In genomic region chr6:108848116-108848868, GRCh38 we compare ENCODE assay signal across 1 cellular context.
TF ChIP-seq lines count a peak whose summit lies in the region.

TSS of gene ARMC2 (plus strand) at chr6:108848422. CDS start at chr6:108854268, 5,846 bp downstream.

TF ChIP-seq in HepG2, 621 proteins besides CTCF, POLR2A, EP300 and RAD21 (continued from another document and continues in another):
- TF ChIP-seq ZNF770 (CRISPR knock-in tag; IDR thresholded peaks at IDR 0.05) (0 out of 2 replicates have a peak, but pooled peaks have one; percentile 5), HIVEP1 (CRISPR knock-in tag; IDR thresholded peaks at IDR 0.05) (no peak; the same call in 1 of the 2 replicates), ZNF792 (CRISPR knock-in tag; IDR thresholded peaks at IDR 0.05) (peak; percentile 64; the same call in 1 of the 2 replicates), NFIC (IDR thresholded peaks at IDR 0.05; ENCODE audit: low read length) (no peak), ZBTB2 (CRISPR knock-in tag; IDR thresholded peaks at IDR 0.05; ENCODE audit: low read depth) (no peak), CHD4 (IDR thresholded peaks at IDR 0.05; ENCODE audit: borderline replicate concordance, low read length) (no peak), PRMT3 (CRISPR knock-in tag; IDR thresholded peaks at IDR 0.05; ENCODE audit: borderline replicate concordance, low read depth) (no peak), CCAR2 (optimal IDR thresholded peaks at IDR 0.05; ENCODE audit: low read depth, low read length) (no peak), RNF219 (CRISPR knock-in tag; IDR thresholded peaks at IDR 0.05) (0 out of 2 replicates have a peak, but pooled peaks have one; percentile 33), ZNF737 (CRISPR knock-in tag; IDR thresholded peaks at IDR 0.05; ENCODE audit: borderline replicate concordance) (no peak), ATAD3A (CRISPR knock-in tag; IDR thresholded peaks at IDR 0.05) (no peak), NR2F1 (CRISPR knock-in tag; IDR thresholded peaks at IDR 0.05) (no peak), ZNF704 (CRISPR knock-in tag; IDR thresholded peaks at IDR 0.05; ENCODE audit: borderline replicate concordance) (peak; percentile 73; the same call in 1 of the 2 replicates), ZNF724P (CRISPR knock-in tag; IDR thresholded peaks at IDR 0.05; ENCODE audit: borderline replicate concordance) (no peak), ZNF788 (CRISPR knock-in tag; IDR thresholded peaks at IDR 0.05; ENCODE audit: borderline replicate concordance) (peak; percentile 34; the same call in 1 of the 2 replicates), KDM5B (CRISPR knock-in tag; IDR thresholded peaks at IDR 0.05; ENCODE audit: borderline replicate concordance) (peak; percentile 80; the same call in 1 of the 2 replicates), SPEN (CRISPR knock-in tag; IDR thresholded peaks at IDR 0.05; ENCODE audit: low read depth) (peak; percentile 66), ZKSCAN5 (CRISPR knock-in tag; IDR thresholded peaks at IDR 0.05) (no peak), SCMH1 (CRISPR knock-in tag; IDR thresholded peaks at IDR 0.05; ENCODE audit: borderline replicate concordance) (no peak), SNAI1 (CRISPR knock-in tag; IDR thresholded peaks at IDR 0.05; ENCODE audit: borderline replicate concordance) (no peak), CEBPZ (IDR thresholded peaks at IDR 0.05; ENCODE audit: low read length) (no peak), HNF1A (IDR thresholded peaks at IDR 0.05; ENCODE audit: low read depth) (no peak), HNF1A (CRISPR knock-in tag; IDR thresholded peaks at IDR 0.05; ENCODE audit: borderline replicate concordance) (no peak), NFIB (CRISPR knock-in tag; IDR thresholded peaks at IDR 0.05; ENCODE audit: borderline replicate concordance) (no peak), HBP1 (CRISPR knock-in tag; IDR thresholded peaks at IDR 0.05; ENCODE audit: low read depth) (peak; percentile 89), ZNF121 (CRISPR knock-in tag; IDR thresholded peaks at IDR 0.05) (no peak), ZNF350 (CRISPR knock-in tag; IDR thresholded peaks at IDR 0.05; ENCODE audit: borderline replicate concordance, low read depth) (peak; percentile 83), ZFP82 (CRISPR knock-in tag; IDR thresholded peaks at IDR 0.05; ENCODE audit: borderline replicate concordance) (no peak), CREB3 (CRISPR knock-in tag; IDR thresholded peaks at IDR 0.05) (peak; percentile 39; the same call in 1 of the 2 replicates), ZNF576 (CRISPR knock-in tag; IDR thresholded peaks at IDR 0.05) (no peak), MED1 (CRISPR knock-in tag; IDR thresholded peaks at IDR 0.05) (no peak), MEF2D (CRISPR knock-in tag; IDR thresholded peaks at IDR 0.05) (no peak; the same call in 1 of the 2 replicates), ARNT2 (CRISPR knock-in tag; IDR thresholded peaks at IDR 0.05; ENCODE audit: low read depth) (peak; percentile 73), BCLAF1 (IDR thresholded peaks at IDR 0.05) (no peak), ZNF569 (CRISPR knock-in tag; IDR thresholded peaks at IDR 0.05; ENCODE audit: borderline replicate concordance) (no peak), RNF2 (conservative IDR thresholded peaks at IDR 0.05; ENCODE audit: low read depth) (peak; percentile 58; the same call in 1 of the 2 replicates), ZNF674 (CRISPR knock-in tag; IDR thresholded peaks at IDR 0.05; ENCODE audit: low read depth) (0 out of 2 replicates have a peak, but pooled peaks have one; percentile 3), ZNF543 (CRISPR knock-in tag; IDR thresholded peaks at IDR 0.05) (0 out of 2 replicates have a peak, but pooled peaks have one; percentile 42), ZSCAN31 (CRISPR knock-in tag; IDR thresholded peaks at IDR 0.05; ENCODE audit: low read depth) (peak; percentile 46), BHLHE40 (IDR thresholded peaks at IDR 0.05; ENCODE audit: low read length) (no peak), NFYB (CRISPR knock-in tag; IDR thresholded peaks at IDR 0.05) (no peak)
